Comparison of ENCODE assay signal across 2 cellular contexts in the genomic region with DNA sequence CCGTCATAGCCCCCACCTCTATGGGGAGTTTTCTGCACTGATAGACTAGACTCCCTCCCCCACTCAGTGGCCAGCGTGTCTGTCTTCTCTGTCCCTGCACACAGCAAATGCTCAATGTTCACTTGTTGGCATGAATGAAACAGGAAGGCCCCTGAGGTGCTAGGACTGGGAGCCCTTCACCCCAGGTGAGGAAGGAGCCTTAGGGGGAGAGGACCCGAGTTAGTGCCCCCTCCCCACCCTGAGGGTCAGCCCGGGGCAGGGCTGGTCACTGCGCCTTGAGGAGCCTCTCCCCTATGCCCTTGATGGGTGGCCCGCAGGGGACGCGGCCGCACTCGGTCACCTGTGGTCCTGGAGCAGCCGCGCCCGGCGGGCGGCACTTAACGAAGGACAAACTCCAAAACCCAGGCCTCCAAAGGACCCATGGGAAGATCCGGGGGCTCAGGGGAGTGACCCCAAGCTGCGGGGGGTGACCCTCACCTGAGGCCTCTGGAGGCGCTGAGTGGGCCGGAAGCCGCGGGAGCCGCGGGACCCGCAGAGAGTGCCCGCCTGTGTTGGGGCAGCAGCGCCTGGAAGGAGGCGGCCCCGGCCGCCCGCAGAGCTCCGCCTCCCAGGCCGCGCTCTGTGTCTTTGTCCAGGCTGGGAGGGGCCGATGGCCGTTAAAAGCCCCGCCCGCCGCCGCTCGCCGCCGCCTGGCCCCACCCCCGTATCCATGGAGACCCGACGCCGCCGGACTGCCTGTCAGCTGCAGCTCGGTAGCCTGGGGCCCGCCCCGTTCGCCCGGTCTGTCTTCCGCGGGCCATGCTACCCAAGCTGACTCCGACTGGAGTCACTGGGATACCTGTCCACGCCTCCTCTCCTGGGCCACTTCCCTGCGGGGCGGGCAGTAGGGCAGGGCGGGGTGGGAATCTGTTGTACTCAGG.
A peak's percentile ranks its signal among the peaks of the same experiment; 100 is the strongest.
TF ChIP-seq lines count a peak whose summit lies in the region.

No MANE protein-coding gene starts in this region.

TF ChIP-seq in HEK293, 187 proteins besides CTCF, POLR2A, EP300 and RAD21 (continued from another document and continues in another):
- no peak for TF ChIP-seq ZNF670 (tag by site-specific recombination; IDR thresholded peaks at IDR 0.05; ENCODE audit: low read depth)
- no peak for TF ChIP-seq REPIN1 (tag by site-specific recombination; IDR thresholded peaks at IDR 0.05; ENCODE audit: low read depth)
- TF ChIP-seq, protein P1, sequence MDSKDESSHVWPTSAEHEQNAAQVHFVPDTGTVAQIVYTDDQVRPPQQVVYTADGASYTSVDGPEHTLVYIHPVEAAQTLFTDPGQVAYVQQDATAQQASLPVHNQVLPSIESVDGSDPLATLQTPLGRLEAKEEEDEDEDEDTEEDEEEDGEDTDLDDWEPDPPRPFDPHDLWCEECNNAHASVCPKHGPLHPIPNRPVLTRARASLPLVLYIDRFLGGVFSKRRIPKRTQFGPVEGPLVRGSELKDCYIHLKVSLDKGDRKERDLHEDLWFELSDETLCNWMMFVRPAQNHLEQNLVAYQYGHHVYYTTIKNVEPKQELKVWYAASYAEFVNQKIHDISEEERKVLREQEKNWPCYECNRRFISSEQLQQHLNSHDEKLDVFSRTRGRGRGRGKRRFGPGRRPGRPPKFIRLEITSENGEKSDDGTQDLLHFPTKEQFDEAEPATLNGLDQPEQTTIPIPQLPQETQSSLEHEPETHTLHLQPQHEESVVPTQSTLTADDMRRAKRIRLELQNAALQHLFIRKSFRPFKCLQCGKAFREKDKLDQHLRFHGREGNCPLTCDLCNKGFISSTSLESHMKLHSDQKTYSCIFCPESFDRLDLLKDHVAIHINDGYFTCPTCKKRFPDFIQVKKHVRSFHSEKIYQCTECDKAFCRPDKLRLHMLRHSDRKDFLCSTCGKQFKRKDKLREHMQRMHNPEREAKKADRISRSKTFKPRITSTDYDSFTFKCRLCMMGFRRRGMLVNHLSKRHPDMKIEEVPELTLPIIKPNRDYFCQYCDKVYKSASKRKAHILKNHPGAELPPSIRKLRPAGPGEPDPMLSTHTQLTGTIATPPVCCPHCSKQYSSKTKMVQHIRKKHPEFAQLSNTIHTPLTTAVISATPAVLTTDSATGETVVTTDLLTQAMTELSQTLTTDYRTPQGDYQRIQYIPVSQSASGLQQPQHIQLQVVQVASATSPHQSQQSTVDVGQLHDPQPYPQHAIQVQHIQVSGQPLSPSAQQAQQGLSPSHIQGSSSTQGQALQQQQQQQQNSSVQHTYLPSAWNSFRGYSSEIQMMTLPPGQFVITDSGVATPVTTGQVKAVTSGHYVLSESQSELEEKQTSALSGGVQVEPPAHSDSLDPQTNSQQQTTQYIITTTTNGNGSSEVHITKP (tag by site-specific recombination; IDR thresholded peaks at IDR 0.05): no peak
- TF ChIP-seq ZNF133 (tag by site-specific recombination; IDR thresholded peaks at IDR 0.05): no peak
- TF ChIP-seq SCRT1 (tag by site-specific recombination; IDR thresholded peaks at IDR 0.05; ENCODE audit: borderline replicate concordance): peak; percentile 35; the same call in 1 of the 2 replicates
- TF ChIP-seq, protein P2, sequence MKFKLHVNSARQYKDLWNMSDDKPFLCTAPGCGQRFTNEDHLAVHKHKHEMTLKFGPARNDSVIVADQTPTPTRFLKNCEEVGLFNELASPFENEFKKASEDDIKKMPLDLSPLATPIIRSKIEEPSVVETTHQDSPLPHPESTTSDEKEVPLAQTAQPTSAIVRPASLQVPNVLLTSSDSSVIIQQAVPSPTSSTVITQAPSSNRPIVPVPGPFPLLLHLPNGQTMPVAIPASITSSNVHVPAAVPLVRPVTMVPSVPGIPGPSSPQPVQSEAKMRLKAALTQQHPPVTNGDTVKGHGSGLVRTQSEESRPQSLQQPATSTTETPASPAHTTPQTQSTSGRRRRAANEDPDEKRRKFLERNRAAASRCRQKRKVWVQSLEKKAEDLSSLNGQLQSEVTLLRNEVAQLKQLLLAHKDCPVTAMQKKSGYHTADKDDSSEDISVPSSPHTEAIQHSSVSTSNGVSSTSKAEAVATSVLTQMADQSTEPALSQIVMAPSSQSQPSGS (tag by site-specific recombination; IDR thresholded peaks at IDR 0.05; ENCODE audit: low read depth): no peak
- TF ChIP-seq, protein P3, sequence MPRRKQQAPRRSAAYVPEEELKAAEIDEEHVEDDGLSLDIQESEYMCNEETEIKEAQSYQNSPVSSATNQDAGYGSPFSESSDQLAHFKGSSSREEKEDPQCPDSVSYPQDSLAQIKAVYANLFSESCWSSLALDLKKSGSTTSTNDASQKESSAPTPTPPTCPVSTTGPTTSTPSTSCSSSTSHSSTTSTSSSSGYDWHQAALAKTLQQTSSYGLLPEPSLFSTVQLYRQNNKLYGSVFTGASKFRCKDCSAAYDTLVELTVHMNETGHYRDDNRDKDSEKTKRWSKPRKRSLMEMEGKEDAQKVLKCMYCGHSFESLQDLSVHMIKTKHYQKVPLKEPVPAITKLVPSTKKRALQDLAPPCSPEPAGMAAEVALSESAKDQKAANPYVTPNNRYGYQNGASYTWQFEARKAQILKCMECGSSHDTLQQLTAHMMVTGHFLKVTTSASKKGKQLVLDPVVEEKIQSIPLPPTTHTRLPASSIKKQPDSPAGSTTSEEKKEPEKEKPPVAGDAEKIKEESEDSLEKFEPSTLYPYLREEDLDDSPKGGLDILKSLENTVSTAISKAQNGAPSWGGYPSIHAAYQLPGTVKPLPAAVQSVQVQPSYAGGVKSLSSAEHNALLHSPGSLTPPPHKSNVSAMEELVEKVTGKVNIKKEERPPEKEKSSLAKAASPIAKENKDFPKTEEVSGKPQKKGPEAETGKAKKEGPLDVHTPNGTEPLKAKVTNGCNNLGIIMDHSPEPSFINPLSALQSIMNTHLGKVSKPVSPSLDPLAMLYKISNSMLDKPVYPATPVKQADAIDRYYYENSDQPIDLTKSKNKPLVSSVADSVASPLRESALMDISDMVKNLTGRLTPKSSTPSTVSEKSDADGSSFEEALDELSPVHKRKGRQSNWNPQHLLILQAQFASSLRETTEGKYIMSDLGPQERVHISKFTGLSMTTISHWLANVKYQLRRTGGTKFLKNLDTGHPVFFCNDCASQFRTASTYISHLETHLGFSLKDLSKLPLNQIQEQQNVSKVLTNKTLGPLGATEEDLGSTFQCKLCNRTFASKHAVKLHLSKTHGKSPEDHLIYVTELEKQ (tag by site-specific recombination; IDR thresholded peaks at IDR 0.05; ENCODE audit: borderline replicate concordance): no peak
- TF ChIP-seq, protein P4, sequence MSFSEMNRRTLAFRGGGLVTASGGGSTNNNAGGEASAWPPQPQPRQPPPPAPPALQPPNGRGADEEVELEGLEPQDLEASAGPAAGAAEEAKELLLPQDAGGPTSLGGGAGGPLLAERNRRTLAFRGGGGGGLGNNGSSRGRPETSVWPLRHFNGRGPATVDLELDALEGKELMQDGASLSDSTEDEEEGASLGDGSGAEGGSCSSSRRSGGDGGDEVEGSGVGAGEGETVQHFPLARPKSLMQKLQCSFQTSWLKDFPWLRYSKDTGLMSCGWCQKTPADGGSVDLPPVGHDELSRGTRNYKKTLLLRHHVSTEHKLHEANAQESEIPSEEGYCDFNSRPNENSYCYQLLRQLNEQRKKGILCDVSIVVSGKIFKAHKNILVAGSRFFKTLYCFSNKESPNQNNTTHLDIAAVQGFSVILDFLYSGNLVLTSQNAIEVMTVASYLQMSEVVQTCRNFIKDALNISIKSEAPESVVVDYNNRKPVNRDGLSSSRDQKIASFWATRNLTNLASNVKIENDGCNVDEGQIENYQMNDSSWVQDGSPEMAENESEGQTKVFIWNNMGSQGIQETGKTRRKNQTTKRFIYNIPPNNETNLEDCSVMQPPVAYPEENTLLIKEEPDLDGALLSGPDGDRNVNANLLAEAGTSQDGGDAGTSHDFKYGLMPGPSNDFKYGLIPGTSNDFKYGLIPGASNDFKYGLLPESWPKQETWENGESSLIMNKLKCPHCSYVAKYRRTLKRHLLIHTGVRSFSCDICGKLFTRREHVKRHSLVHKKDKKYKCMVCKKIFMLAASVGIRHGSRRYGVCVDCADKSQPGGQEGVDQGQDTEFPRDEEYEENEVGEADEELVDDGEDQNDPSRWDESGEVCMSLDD (tag by site-specific recombination; IDR thresholded peaks at IDR 0.05): 0 out of 2 replicates have a peak, but pooled peaks have one; percentile 22
- TF ChIP-seq KLF9 (tag by site-specific recombination; IDR thresholded peaks at IDR 0.05; ENCODE audit: low read depth): peak; percentile 60; the same call in 1 of the 2 replicates
- no peak for TF ChIP-seq ZNF311 (tag by site-specific recombination; IDR thresholded peaks at IDR 0.05; ENCODE audit: borderline replicate concordance)

TF ChIP-seq in SK-N-SH, 30 proteins besides CTCF, POLR2A, EP300 and RAD21 (continued from another document):
- TF ChIP-seq, protein P5, sequence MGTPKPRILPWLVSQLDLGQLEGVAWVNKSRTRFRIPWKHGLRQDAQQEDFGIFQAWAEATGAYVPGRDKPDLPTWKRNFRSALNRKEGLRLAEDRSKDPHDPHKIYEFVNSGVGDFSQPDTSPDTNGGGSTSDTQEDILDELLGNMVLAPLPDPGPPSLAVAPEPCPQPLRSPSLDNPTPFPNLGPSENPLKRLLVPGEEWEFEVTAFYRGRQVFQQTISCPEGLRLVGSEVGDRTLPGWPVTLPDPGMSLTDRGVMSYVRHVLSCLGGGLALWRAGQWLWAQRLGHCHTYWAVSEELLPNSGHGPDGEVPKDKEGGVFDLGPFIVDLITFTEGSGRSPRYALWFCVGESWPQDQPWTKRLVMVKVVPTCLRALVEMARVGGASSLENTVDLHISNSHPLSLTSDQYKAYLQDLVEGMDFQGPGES (IDR thresholded peaks at IDR 0.05; ENCODE audit: low read depth, low read length): no peak
- peak; percentile 45 for TF ChIP-seq POLR2AphosphoS5 (IDR thresholded peaks at IDR 0.05; ENCODE audit: low read depth, low read length)
- TF ChIP-seq MXI1 (IDR thresholded peaks at IDR 0.05; ENCODE audit: low read depth, low read length): peak; percentile 86
